8 cellular contexts compared by ENCODE assay signal in the genomic region with DNA sequence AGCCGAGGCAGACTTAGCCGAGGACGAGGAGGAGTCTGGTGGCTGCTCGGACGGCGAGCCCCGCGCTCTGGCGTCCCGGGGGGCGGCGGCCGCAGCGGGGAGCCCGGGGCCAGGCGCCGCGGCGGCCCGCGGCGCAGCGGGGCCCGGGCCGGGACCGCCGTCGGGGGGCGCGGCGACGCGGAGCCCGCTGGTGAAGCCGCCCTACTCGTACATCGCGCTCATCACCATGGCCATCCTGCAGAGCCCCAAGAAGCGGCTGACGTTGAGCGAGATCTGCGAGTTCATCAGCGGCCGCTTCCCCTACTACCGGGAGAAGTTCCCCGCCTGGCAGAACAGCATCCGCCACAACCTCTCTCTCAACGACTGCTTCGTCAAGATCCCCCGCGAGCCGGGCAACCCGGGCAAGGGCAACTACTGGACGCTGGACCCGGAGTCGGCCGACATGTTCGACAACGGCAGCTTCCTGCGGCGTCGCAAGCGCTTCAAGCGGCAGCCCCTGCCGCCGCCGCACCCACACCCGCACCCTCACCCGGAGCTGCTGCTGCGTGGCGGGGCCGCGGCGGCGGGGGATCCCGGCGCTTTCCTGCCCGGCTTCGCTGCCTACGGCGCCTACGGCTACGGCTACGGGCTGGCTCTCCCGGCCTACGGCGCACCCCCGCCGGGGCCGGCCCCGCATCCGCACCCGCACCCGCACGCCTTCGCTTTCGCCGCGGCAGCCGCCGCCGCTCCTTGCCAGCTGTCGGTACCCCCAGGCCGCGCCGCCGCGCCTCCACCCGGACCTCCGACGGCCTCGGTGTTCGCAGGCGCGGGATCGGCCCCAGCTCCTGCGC. TPM values are rescaled to one million over a fixed set of nuclear protein-coding genes. Genes with fewer than 3 reads are reported as not detected.
DNase-seq lines count a peak whose midpoint lies in the region; ATAC-seq and TF ChIP-seq lines count a peak whose summit lies in the region.

No MANE protein-coding gene starts in this region.

- no peaks in the 10 kb centered on the region for H3K27me3 ChIP-seq in testis

- H3K4me3 ChIP-seq in AG04449 (ENCODE audit: low read depth, low read length) = peak overlapping the region; percentile 79
- H3K4me3 ChIP-seq in testis = peak overlapping the region; percentile 65

- TF ChIP-seq POLR2A in testis (IDR thresholded peaks at IDR 0.05) = no peak

- no peaks in the 10 kb centered on the region for H3K9me3 ChIP-seq in testis

- peak overlapping the region in 3 of 6 donors; percentile 40 to 55 (median 51) for H3K27ac Mint-ChIP-seq in immature natural killer cell

- peaks cover 0 to 5% (median 0%) of the 10 kb centered on the region in 3 donors for H3K36me3 Mint-ChIP-seq in immature natural killer cell

- CTCF ChIA-PET in AG04449 (lab: Yijun Ruan, JAX) = interaction anchor here (0.8 to 22.8 kb wide), 26 partner anchors 10 to 545 kb away, joined by 3 to 535 read pairs (median 6); no protein-coding TSS in a partner anchor

- peak overlapping the region; percentile 80 to 89 (median 86) for H3K4me3 Mint-ChIP-seq in immature natural killer cell

- H3K9me3 Mint-ChIP-seq in immature natural killer cell = no peaks in the 10 kb centered on the region

- WGBS in testis, 2 donors = 6% methylated on average over 68 of the region's 117 CpGs; no CpG with 5 or more reads in 1 of the 2 donors

- H3K27ac ChIP-seq in testis = no peak overlapping the region

- H3K4me1 Mint-ChIP-seq in immature natural killer cell = peaks cover 33 to 34% of the 10 kb centered on the region in 2 donors

- intact Hi-C loops in testis (cut with DNase I; ENCODE audit: low total_unique reads) = loop anchor here (5.0 kb wide), 1 partner anchor 269 kb away; no protein-coding TSS in a partner anchor

- H3K4me1 ChIP-seq in testis = peaks cover 12% of the 10 kb centered on the region

- TF ChIP-seq CTCF in AG04449 (IDR thresholded peaks at IDR 0.05; ENCODE audit: insufficient read depth, low read length, missing control alignments) = no peak
- no peak for TF ChIP-seq CTCF in testis (IDR thresholded peaks at IDR 0.05)
- TF ChIP-seq CTCF in GM10266 (IDR thresholded peaks at IDR 0.05; ENCODE audit: control insufficient read depth, insufficient read depth, low read depth, missing control alignments) = no peak

- H3K27me3 Mint-ChIP-seq in immature natural killer cell (ENCODE audit: low read depth in 3 of 3) = peaks cover 9 to 27% (median 10%) of the 10 kb centered on the region in 3 donors

- DNase-seq in AG04449 (ENCODE audit: low read depth, low spot score) (no peak), activated T-cell treated with anti-CD3 and anti-CD28 coated beads for 4 hours (peak; percentile 19), immature natural killer cell (peak; percentile 37 to 45 (median 42)), testis (no peak), GM19240 (ENCODE audit: insufficient read length, low spot score) (no peak), GM10266 (ENCODE audit: extremely low spot score) (no peak)

- ATAC-seq in HG03025 (IDR thresholded peaks at IDR 0.05; ENCODE audit: low FRiP score, unreplicated experiment) (peak; percentile 0), GM18873 (IDR thresholded peaks at IDR 0.05; ENCODE audit: low FRiP score, unreplicated experiment) (no peak)

- H3K36me3 ChIP-seq in testis (ENCODE audit: low read depth, missing control alignments) = no peaks in the 10 kb centered on the region

- POLR2A ChIA-PET in AG04449 (lab: Yijun Ruan, JAX) = interaction anchor here (1.0 to 1.1 kb wide), 2 partner anchors 30 to 259 kb away, joined by 3 read pairs; no protein-coding TSS in a partner anchor

RNA-seq across cellular contexts. Expression of gene FOXD2, which starts 0.7 kb away (rescaled TPM):
- polyA plus RNA-seq in immature natural killer cell (under 1 TPM; 0.03 to 0.40 (median 0.26) TPM), testis (ENCODE audit: insufficient read depth, low read depth, low replicate concordance) (0.26 TPM)
- 1 to 10 TPM in 1 of 2 donors, under 1 TPM in 1; 0.99 to 1.3 TPM for total RNA-seq in testis

RNA-seq across cellular contexts. Expression of gene FOXE3, which starts 22.5 kb away (rescaled TPM):
- not detected for polyA plus RNA-seq in immature natural killer cell
- 1 to 10 TPM in 1 of 2 donors, under 1 TPM in 1; 0.63 to 1.4 TPM for total RNA-seq in testis
- 1.2 TPM for polyA plus RNA-seq in testis (ENCODE audit: insufficient read depth, low read depth, low replicate concordance)

Comparison
In these comparisons a context has a peak if more than half of its experiments do, and no peak if none do; other contexts are left out.
1. DNase-seq: peak in activated T-cell treated with anti-CD3 and anti-CD28 coated beads for 4 hours (single experiment) and immature natural killer cell (3 of 3); none in AG04449 (single experiment), testis (single experiment), GM19240 (single experiment) and GM10266 (single experiment).